In the genomic region with DNA sequence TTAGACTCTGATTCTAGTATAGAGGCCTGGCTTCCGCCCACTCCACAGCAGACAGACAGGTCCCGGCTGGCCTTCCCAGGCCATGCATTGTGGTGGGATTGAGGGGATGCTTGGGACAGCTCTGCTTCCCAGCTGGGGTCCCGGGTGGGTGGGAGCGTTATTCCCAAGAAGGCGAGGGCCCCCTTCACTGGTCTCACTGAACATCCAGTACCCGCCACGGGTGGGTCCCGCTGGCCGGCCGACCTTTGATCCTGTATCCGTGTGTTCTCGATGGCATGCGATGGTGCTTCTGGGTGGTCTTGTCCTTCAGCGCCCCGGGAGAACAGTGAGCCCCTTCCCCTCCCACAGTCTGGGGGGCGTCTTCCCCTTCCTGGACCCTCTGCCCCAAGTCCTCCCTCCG, we compare ENCODE assay signal across 26 cellular contexts.
"Had no signal": no experiment of that assay in that cellular context is flagged by ENCODE, and none has a peak within 500 bp of the region (broad histone marks: within the 10 kb centered on the region; RNA-seq: fewer than 3 reads in every experiment).

No MANE protein-coding gene starts in this region.

- H3K9me3 Mint-ChIP-seq: naive thymus-derived CD8-positive, alpha-beta T cell; nephron; stimulated activated naive B cell treated with anti-CD40 and anti-IgM and Interleukin-4, amounts not matched to agents 10 μg/mL and 1 μg/mL and 100 μg/mL, for 72 hours had no signal

- H3K27ac ChIP-seq: hepatocyte, lower lobe of right lung, pancreas, prostate gland, skin epidermis, stomach, testis, thyroid gland, transverse colon, upper lobe of left lung, vagina had no signal

- H3K4me3 ChIP-seq: hepatocyte, lower lobe of right lung, pancreas, prostate gland, skin epidermis, stomach, testis, thyroid gland, transverse colon, upper lobe of left lung, vagina had no signal

- H3K27me3 Mint-ChIP-seq: stimulated activated naive B cell treated with anti-CD40 and anti-IgM and Interleukin-4, amounts not matched to agents 10 μg/mL and 1 μg/mL and 100 μg/mL, for 72 hours had no signal

- H3K4me3 Mint-ChIP-seq: naive thymus-derived CD8-positive, alpha-beta T cell; nephron; stimulated activated naive B cell treated with anti-CD40 and anti-IgM and Interleukin-4, amounts not matched to agents 10 μg/mL and 1 μg/mL and 100 μg/mL, for 72 hours had no signal

- H3K4me2 ChIP-seq: hepatocyte had no signal

- H3K4me1 ChIP-seq: lower lobe of right lung, pancreas, prostate gland, stomach, transverse colon, upper lobe of left lung, vagina had no signal

- H2AFZ ChIP-seq: hepatocyte had no signal

- H3K36me3 Mint-ChIP-seq: naive thymus-derived CD8-positive, alpha-beta T cell; stimulated activated naive B cell treated with anti-CD40 and anti-IgM and Interleukin-4, amounts not matched to agents 10 μg/mL and 1 μg/mL and 100 μg/mL, for 72 hours had no signal

- ATAC-seq: left lobe of liver; lower lobe of right lung; naive thymus-derived CD8-positive, alpha-beta T cell; pancreas; right cardiac atrium; stimulated activated naive B cell treated with anti-CD40 and anti-IgM and Interleukin-4, amounts not matched to agents 10 μg/mL and 1 μg/mL and 100 μg/mL, for 72 hours; stimulated activated naive CD8-positive, alpha-beta T cell treated with anti-CD3 and anti-CD28 coated beads, Interleukin-15, Interleukin-2, amounts not matched to agents 100 U/mL and 50 U/mL, for 24 hours had no signal

- H3K79me2 ChIP-seq: hepatocyte had no signal

- H3K27ac Mint-ChIP-seq: nephron; stimulated activated naive B cell treated with anti-CD40 and anti-IgM and Interleukin-4, amounts not matched to agents 10 μg/mL and 1 μg/mL and 100 μg/mL, for 72 hours had no signal

- DNase-seq: islet precursor cell; lower lobe of right lung; mammary epithelial cell; mesenchymal stem cell; naive thymus-derived CD8-positive, alpha-beta T cell; nucleus accumbens; retina; stimulated activated CD4-positive, alpha-beta T cell treated with anti-CD3 and anti-CD28 coated beads, Interleukin-12 subunit alpha, Interleukin-12 subunit beta, amount 100 ng/mL, for 4 hours; stimulated activated CD4-positive, alpha-beta T cell treated with anti-CD3 and anti-CD28 coated beads, Interleukin-15, amount 100 ng/mL, for 24 hours; stimulated activated CD4-positive, alpha-beta T cell treated with anti-CD3 and anti-CD28 coated beads, Interleukin-2, amount 100 ng/mL, for 24 hours; stimulated activated CD4-positive, alpha-beta T cell treated with anti-CD3 and anti-CD28 coated beads, Interleukin-4, amount 100 ng/mL, for 1 hour; stimulated activated naive B cell treated with anti-CD40 and anti-IgM and Interleukin-4, amounts not matched to agents 10 μg/mL and 1 μg/mL and 100 μg/mL, for 72 hours; stimulated activated naive CD8-positive, alpha-beta T cell treated with anti-CD3 and anti-CD28 coated beads, Interleukin-15, Interleukin-2, amounts not matched to agents 100 U/mL and 50 U/mL, for 24 hours; stomach; thyroid gland; transverse colon; upper lobe of left lung had no signal

- H3K9me3 ChIP-seq: lower lobe of right lung, pancreas, prostate gland, stomach, testis, thyroid gland, transverse colon, upper lobe of left lung, vagina had no signal

- H3K4me1 Mint-ChIP-seq: stimulated activated naive B cell treated with anti-CD40 and anti-IgM and Interleukin-4, amounts not matched to agents 10 μg/mL and 1 μg/mL and 100 μg/mL, for 72 hours had no signal

- H3K27me3 ChIP-seq: hepatocyte, pancreas, stomach, testis, thyroid gland, transverse colon, upper lobe of left lung, vagina had no signal

- H3K36me3 ChIP-seq: lower lobe of right lung, pancreas, prostate gland, stomach, thyroid gland, transverse colon, upper lobe of left lung, vagina had no signal
